16 cellular contexts compared by ENCODE assay signal in genomic region chr1:43067233-43067745, GRCh38.
DNase-seq lines count a peak whose midpoint lies in the region; ATAC-seq lines count a peak whose summit lies in the region.
"Had no signal": no experiment of that assay in that cellular context is flagged by ENCODE, and none has a peak within 500 bp of the region (broad histone marks: within the 10 kb centered on the region; RNA-seq: fewer than 3 reads in every experiment).

No MANE protein-coding gene starts in this region.

- peak overlapping the region; percentile 57 for H4K91ac ChIP-seq in trophoblast cell (ENCODE audit: low read depth, low read length)

- H2BK12ac ChIP-seq in trophoblast cell (ENCODE audit: low read length): peak overlapping the region; percentile 88

- no peak overlapping the region for H3K14ac ChIP-seq in trophoblast cell (ENCODE audit: low read length)

- no peaks in the 10 kb centered on the region for H3K36me3 ChIP-seq in CD8-positive, alpha-beta memory T cell (ENCODE audit: insufficient read depth, low read length)
- no peaks in the 10 kb centered on the region for H3K36me3 ChIP-seq in trophoblast cell (ENCODE audit: control insufficient read depth in 1 of 2, insufficient read depth in 2 of 2, low read length in 2 of 2)
- H3K36me3 ChIP-seq: HAP-1 had no signal

- no peaks in the 10 kb centered on the region for H3K27me3 Mint-ChIP-seq in CD8-positive, alpha-beta memory T cell
- H3K27me3 Mint-ChIP-seq in T-cell: no peaks in the 10 kb centered on the region
- no peaks in the 10 kb centered on the region for H3K27me3 Mint-ChIP-seq in effector memory CD8-positive, alpha-beta T cell

- peaks cover 30% of the 10 kb centered on the region for H3K79me1 ChIP-seq in trophoblast cell (ENCODE audit: low read length)

- H3K4me1 ChIP-seq in CD8-positive, alpha-beta memory T cell (ENCODE audit: insufficient read depth, low read length): peaks cover 5% of the 10 kb centered on the region
- H3K4me1 ChIP-seq in trophoblast cell (ENCODE audit: control insufficient read depth in 1 of 2, insufficient read depth in 2 of 2, low read length in 2 of 2): peaks cover 11 to 25% of the 10 kb centered on the region in 2 experiments
- H3K4me1 ChIP-seq: HAP-1, psoas muscle had no signal

- no peaks in the 10 kb centered on the region for H3K79me2 ChIP-seq in trophoblast cell (ENCODE audit: control insufficient read depth, insufficient read depth, low read length, poor library complexity)

- H3K9ac ChIP-seq in trophoblast cell (ENCODE audit: low read length): no peak overlapping the region

- H2BK120ac ChIP-seq in trophoblast cell (ENCODE audit: insufficient read depth, low read length, poor library complexity): peak overlapping the region; percentile 61

- no peak overlapping the region for H3K23ac ChIP-seq in trophoblast cell (ENCODE audit: low read length)

- H2BK5ac ChIP-seq in trophoblast cell (ENCODE audit: low read depth, low read length, poor library complexity): no peak overlapping the region

- H3K4me1 Mint-ChIP-seq in CD8-positive, alpha-beta memory T cell: peaks cover 7 to 18% (median 7%) of the 10 kb centered on the region in 3 donors
- H3K4me1 Mint-ChIP-seq in T-cell: peaks cover 10 to 14% (median 11%) of the 10 kb centered on the region in 3 donors
- peaks cover 4 to 5% of the 10 kb centered on the region in 2 donors for H3K4me1 Mint-ChIP-seq in effector memory CD8-positive, alpha-beta T cell (ENCODE audit: low read depth in 2 of 2)

- no CpG with 5 or more reads among the region's 6 CpGs for WGBS in trophoblast cell (ENCODE audit: extremely low coverage, insufficient coverage, insufficient read length)

- no peaks in the 10 kb centered on the region for H3K36me3 Mint-ChIP-seq in CD8-positive, alpha-beta memory T cell
- H3K36me3 Mint-ChIP-seq in T-cell: no peaks in the 10 kb centered on the region
- H3K36me3 Mint-ChIP-seq in effector memory CD8-positive, alpha-beta T cell (ENCODE audit: insufficient read depth): no peaks in the 10 kb centered on the region

- no peak overlapping the region for H4K12ac ChIP-seq in trophoblast cell (ENCODE audit: low read depth, low read length)

- peak overlapping the region in 4 of 8 donors; percentile 40 to 48 (median 45) for H3K27ac Mint-ChIP-seq in CD8-positive, alpha-beta memory T cell
- no peak overlapping the region for H3K27ac Mint-ChIP-seq in T-cell
- H3K27ac Mint-ChIP-seq in effector memory CD8-positive, alpha-beta T cell: no peak overlapping the region

- no peaks in the 10 kb centered on the region for H3K27me3 ChIP-seq in CD8-positive, alpha-beta memory T cell (ENCODE audit: insufficient read depth, low read length, poor library complexity, severe bottlenecking)
- no peaks in the 10 kb centered on the region for H3K27me3 ChIP-seq in trophoblast cell (ENCODE audit: insufficient read depth, low read length)

- H3K4ac ChIP-seq in trophoblast cell (ENCODE audit: low read depth, low read length): peak overlapping the region; percentile 37

- H3K4me2 ChIP-seq in trophoblast cell (ENCODE audit: low read length): no peak overlapping the region

- H3K4me3 ChIP-seq in CD8-positive, alpha-beta memory T cell (ENCODE audit: low read length): no peak overlapping the region
- no peak overlapping the region for H3K4me3 ChIP-seq in trophoblast cell (ENCODE audit: low read depth, low read length)
- H3K4me3 ChIP-seq: HAP-1 had no signal

- no peak overlapping the region for H2AFZ ChIP-seq in trophoblast cell (ENCODE audit: insufficient read depth, low read length, poor library complexity)

- no peak for DNase-seq in CD8-positive, alpha-beta memory T cell
- DNase-seq in T-cell (no peak), trophoblast cell (no peak), COLO829 (ENCODE audit: low spot score) (no peak), HPDE6-E6E7 (ENCODE audit: extremely low spot score) (no peak), NCI-H2171 treated with DMSO at 0.1 percent for 48 hours (lab: John Stamatoyannopoulos, UW) (no peak)
- no peak for DNase-seq in effector memory CD8-positive, alpha-beta T cell
- DNase-seq: activated CD4-positive, alpha-beta T cell treated with anti-CD3 and anti-CD28 coated beads, Interleukin-2, amount 50 U/mL, for 48 hours; activated naive CD4-positive, alpha-beta T cell treated with Interleukin-2 at 50 U/mL for 16 hours; EL; NCI-H1694; NCI-H446 treated with DMSO at 0.1 percent for 48 hours; psoas muscle; SHP77 treated with DMSO at 0.1 percent for 48 hours had no signal

- peak overlapping the region; percentile 12 for H3K18ac ChIP-seq in trophoblast cell (ENCODE audit: low read length)

- H3K4me3 Mint-ChIP-seq in CD8-positive, alpha-beta memory T cell: peak overlapping the region in 6 of 7 donors; percentile 56 to 77 (median 72)
- peak overlapping the region; percentile 58 to 75 (median 65) for H3K4me3 Mint-ChIP-seq in T-cell
- peak overlapping the region; percentile 57 to 70 for H3K4me3 Mint-ChIP-seq in effector memory CD8-positive, alpha-beta T cell

- no peaks in the 10 kb centered on the region for H3K9me3 Mint-ChIP-seq in CD8-positive, alpha-beta memory T cell
- H3K9me3 Mint-ChIP-seq in T-cell: no peaks in the 10 kb centered on the region
- H3K9me3 Mint-ChIP-seq in effector memory CD8-positive, alpha-beta T cell: no peaks in the 10 kb centered on the region

- H2AK5ac ChIP-seq in trophoblast cell (ENCODE audit: low read length): peak overlapping the region; percentile 48

- POLR2A ChIA-PET in CD8-positive, alpha-beta memory T cell (lab: Charles Lee): no interaction called here
- POLR2A ChIA-PET in T-cell (lab: Charles Lee): no interaction called here

- no peak overlapping the region for H4K8ac ChIP-seq in trophoblast cell (ENCODE audit: low read depth, low read length)

- ATAC-seq in T-cell (replicated peaks in 1 of 4): no peak
- ATAC-seq in effector memory CD8-positive, alpha-beta T cell (replicated peaks): no peak

- no peaks in the 10 kb centered on the region for H3K9me3 ChIP-seq in CD8-positive, alpha-beta memory T cell (ENCODE audit: low read length)
- no peaks in the 10 kb centered on the region for H3K9me3 ChIP-seq in trophoblast cell (ENCODE audit: insufficient read depth, low read depth, low read length)
- H3K9me3 ChIP-seq: HAP-1, psoas muscle had no signal

- CTCF ChIA-PET in CD8-positive, alpha-beta memory T cell (lab: Charles Lee): interaction anchor here (0.7 kb wide), 1 partner anchor 154 kb away, joined by 3 read pairs; no protein-coding TSS in a partner anchor
- CTCF ChIA-PET in T-cell (lab: Charles Lee): no interaction called here

- H3K27ac ChIP-seq in CD8-positive, alpha-beta memory T cell (ENCODE audit: low read depth, low read length): no peak overlapping the region
- no peak overlapping the region for H3K27ac ChIP-seq in trophoblast cell (ENCODE audit: low read depth, low read length)
- H3K27ac ChIP-seq: C4-2B, psoas muscle had no signal
